Comparison of ENCODE assay signal across 13 cellular contexts in genomic region chr13:64083396-64083795, GRCh38.
DNase-seq lines count a peak whose midpoint lies in the region; ATAC-seq and TF ChIP-seq lines count a peak whose summit lies in the region.
"Had no signal": no experiment of that assay in that cellular context is flagged by ENCODE, and none has a peak within 500 bp of the region (broad histone marks: within the 10 kb centered on the region; RNA-seq: fewer than 3 reads in every experiment).

No MANE protein-coding gene starts in this region.

- no peak overlapping the region for H3K9ac ChIP-seq in adipocyte (ENCODE audit: low read length)
- H3K9ac ChIP-seq: BLaER1 had no signal

- no peaks in the 10 kb centered on the region for H3K36me3 ChIP-seq in adipocyte (ENCODE audit: control insufficient read depth, insufficient read depth, low read length, severe bottlenecking)
- H3K36me3 ChIP-seq: BLaER1 had no signal

- H3K27me3 ChIP-seq in adipocyte (replicated peaks; ENCODE audit: control insufficient read depth, insufficient read depth, low read length), result no peaks in the 10 kb centered on the region
- H3K27me3 ChIP-seq: BLaER1 had no signal

- H3K4me3 ChIP-seq in adipocyte (ENCODE audit: low read length) (no peak overlapping the region), foreskin fibroblast (ENCODE audit: low read depth in 1 of 2, low read length in 2 of 2) (no peak overlapping the region)
- H3K4me3 ChIP-seq: BLaER1 had no signal

- no peaks in the 10 kb centered on the region for H3K4me1 ChIP-seq in adipocyte (ENCODE audit: control insufficient read depth, insufficient read depth, low read length)
- H3K4me1 ChIP-seq: BLaER1 had no signal

- no peak for ATAC-seq in GM19395 (IDR thresholded peaks at IDR 0.05; ENCODE audit: unreplicated experiment)

- DNase-seq in EL, result peak; percentile 9
- DNase-seq in NCI-H226, result peak; percentile 79
- peak; percentile 6 for DNase-seq in adipocyte (ENCODE audit: low read depth)
- DNase-seq in foreskin fibroblast, result peak; percentile 7 to 11
- no peak for DNase-seq in GM20000 (ENCODE audit: low spot score)
- DNase-seq in NOMO-1 treated with DMSO at 0.1 percent for 48 hours (lab: John Stamatoyannopoulos, UW; ENCODE audit: unreplicated experiment), result no peak
- DNase-seq: DMS 273 treated with DMSO at 0.1 percent for 48 hours, DMS79, HCEC 1CT, HFFc6, KBM-7 had no signal

- no peak for TF ChIP-seq CTCF in foreskin fibroblast (IDR thresholded peaks at IDR 0.05; ENCODE audit: low read depth, low read length)
- no peak for TF ChIP-seq CTCF in GM20000 (IDR thresholded peaks at IDR 0.05; ENCODE audit: extremely low read depth, missing control alignments)

- H3K9me3 ChIP-seq in adipocyte (ENCODE audit: control insufficient read depth, low read length), result no peaks in the 10 kb centered on the region

Comparison
In these comparisons a context has a peak if more than half of its experiments do, and no peak if none do; other contexts are left out.
1. DNase-seq: peak in EL (single experiment), NCI-H226 (single experiment), adipocyte (single experiment) and foreskin fibroblast (2 of 2); none in GM20000 (single experiment) and NOMO-1 treated with DMSO at 0.1 percent for 48 hours (single experiment).